8 cellular contexts compared by ENCODE assay signal in genomic region chr16:5098221-5099159, GRCh38. TPM values are rescaled to one million over a fixed set of nuclear protein-coding genes. Genes with fewer than 3 reads are reported as not detected.
A peak's percentile ranks its signal among the peaks of the same experiment; 100 is the strongest.
DNase-seq lines count a peak whose midpoint lies in the region; ATAC-seq and TF ChIP-seq lines count a peak whose summit lies in the region.
"Not testable (repeated sequence)": the region's sequence is repeated elsewhere in the genome, so short reads cannot be mapped to it uniquely, and the experiment has no call there.

No MANE protein-coding gene starts in this region.

- peak overlapping the region; percentile 83 for H3K4me3 Mint-ChIP-seq in activated CD4-positive, alpha-beta T cell treated with anti-CD3 and anti-CD28 coated beads for 36 hours

- not testable (repeated sequence) for H3K9me3 ChIP-seq in ES-I3 (ENCODE audit: control insufficient read depth, insufficient read depth, low read length); mammary epithelial cell (replicated peaks; ENCODE audit: insufficient read depth, low read length)

- in situ Hi-C loops in mammary epithelial cell (cut with MboI; ENCODE audit: low sequenced_read_pairs in 2 of 2), result not testable (repeated sequence)

- dilution Hi-C loops in mammary epithelial cell (cut with HindIII; ENCODE audit: low sequenced_read_pairs), result not testable (repeated sequence)

- peak overlapping the region; percentile 49 to 62 (median 51) for H3K4me3 ChIP-seq in mammary epithelial cell (replicated peaks in 1 of 3; ENCODE audit: insufficient read depth in 1 of 3, low read depth in 2 of 3, low read length in 3 of 3)

- H3K36me3 Mint-ChIP-seq in activated CD4-positive, alpha-beta T cell treated with anti-CD3 and anti-CD28 coated beads for 36 hours (ENCODE audit: low read depth), result not testable (repeated sequence)

- not testable (repeated sequence) for H3K79me2 ChIP-seq in mammary epithelial cell (ENCODE audit: insufficient read depth, low read length)

- peaks cover 26% of the 10 kb centered on the region for H3K4me1 Mint-ChIP-seq in activated CD4-positive, alpha-beta T cell treated with anti-CD3 and anti-CD28 coated beads for 36 hours

- H3K4me1 ChIP-seq in ES-I3 (ENCODE audit: insufficient read depth, low read length); mammary epithelial cell (ENCODE audit: insufficient read depth, low read length): not testable (repeated sequence)

- intact Hi-C loops in activated CD4-positive, alpha-beta T cell treated with anti-CD3 and anti-CD28 coated beads for 36 hours (cut with DNase I, micrococcal nuclease), result loop anchor here (1.0 to 10.0 kb wide), 11 partner anchors 65 to 846 kb away; partner anchors contain the start of genes NAGPA (in 2 of the 2), ANKS3 (in 1 of the 2), CDIP1 (in 1 of the 2) and DNAAF8 (in 1 of the 2)
- intact Hi-C loops in mammary epithelial cell (cut with micrococcal nuclease), result not testable (repeated sequence)

- POLR2A ChIA-PET in activated CD4-positive, alpha-beta T cell treated with anti-CD3 and anti-CD28 coated beads for 36 hours (lab: Charles Lee), result interaction anchor here (0.8 kb wide), 1 partner anchor 27 kb away, joined by 4 read pairs; the partner anchor contains the start of gene ALG1

- CTCF ChIA-PET in activated CD4-positive, alpha-beta T cell treated with anti-CD3 and anti-CD28 coated beads for 36 hours (lab: Charles Lee), result interaction anchor here (0.6 kb wide), 2 partner anchors 23 to 141 kb away, joined by 3 read pairs; partner anchors contain the start of gene SEC14L5
- CTCF ChIA-PET in mammary epithelial cell (lab: Charles Lee; ENCODE audit: low non-redundant PET), result interaction anchor here (0.6 kb wide), 2 partner anchors 14 to 57 kb away, joined by 3 to 7 read pairs; no protein-coding TSS in a partner anchor

- H3K27ac Mint-ChIP-seq in activated CD4-positive, alpha-beta T cell treated with anti-CD3 and anti-CD28 coated beads for 36 hours, result peak overlapping the region; percentile 88

- peak overlapping the region; percentile 67 for H3K4me2 ChIP-seq in mammary epithelial cell (ENCODE audit: insufficient read depth, low read depth, low read length)

- H3K27me3 ChIP-seq in mammary epithelial cell (ENCODE audit: insufficient read depth, low read length), result not testable (repeated sequence)

- peak; percentile 58 for ATAC-seq in HG03039 (IDR thresholded peaks at IDR 0.05; ENCODE audit: unreplicated experiment)
- not testable (repeated sequence) for ATAC-seq in activated CD4-positive, alpha-beta T cell treated with anti-CD3 and anti-CD28 coated beads for 36 hours

- BruUV-seq in mammary epithelial cell (replicated peaks; lab: Mats Ljungman, UMichigan), result not testable (repeated sequence)

- peak overlapping the region; percentile 73 for H3K9ac ChIP-seq in ES-I3 (ENCODE audit: low read depth, low read length)
- not testable (repeated sequence) for H3K9ac ChIP-seq in mammary epithelial cell (ENCODE audit: insufficient read depth, low read length)

- peak overlapping the region; percentile 65 for H2AFZ ChIP-seq in mammary epithelial cell (ENCODE audit: low read depth, low read length)

- WGBS in mammary epithelial cell (ENCODE audit: low coverage, missing lambda C conversion rate), result 3% methylated on average over 10 of the region's 67 CpGs

- H4K20me1 ChIP-seq in mammary epithelial cell (ENCODE audit: insufficient read depth, low read length), result not testable (repeated sequence)

- H3K36me3 ChIP-seq in ES-I3 (ENCODE audit: insufficient read depth, low read length); mammary epithelial cell (ENCODE audit: insufficient read depth, low read length): not testable (repeated sequence)

- H3K27ac ChIP-seq in mammary epithelial cell (ENCODE audit: insufficient read depth, low read depth, low read length), result not testable (repeated sequence)

- H3K9me3 Mint-ChIP-seq in activated CD4-positive, alpha-beta T cell treated with anti-CD3 and anti-CD28 coated beads for 36 hours (ENCODE audit: low read depth), result not testable (repeated sequence)

- DNase-seq in NCI-H2196 (lab: John Stamatoyannopoulos, UW; ENCODE audit: unreplicated experiment), result peak; percentile 44
- peak; percentile 80 for DNase-seq in activated CD4-positive, alpha-beta T cell treated with anti-CD3 and anti-CD28 coated beads for 36 hours
- peak; percentile 58 for DNase-seq in mammary epithelial cell
- DNase-seq in hypothalamus (lab: John Stamatoyannopoulos, UW), result peak in 42 of 51 donors; percentile 6 to 74 (median 42)
- DNase-seq in pons (ENCODE audit: low spot score), result peak; percentile 54
- DNase-seq in stromal cell of bone marrow (ENCODE audit: low read depth), result peak; percentile 18

- H3K27me3 Mint-ChIP-seq in activated CD4-positive, alpha-beta T cell treated with anti-CD3 and anti-CD28 coated beads for 36 hours, result not testable (repeated sequence)

- TF ChIP-seq CTCF in mammary epithelial cell (conservative IDR thresholded peaks at IDR 0.05 in 1 of 2, IDR thresholded peaks at IDR 0.05 in 1 of 2; ENCODE audit: extremely low read depth in 1 of 2, insufficient read depth in 1 of 2, low read depth in 1 of 2, low read length in 2 of 2), result not testable (repeated sequence)

RNA-seq across cellular contexts. Expression of gene EEF2KMT, which starts 0.9 kb away (rescaled TPM):
- 10 to 100 TPM; 12.2 TPM for total RNA-seq in activated CD4-positive, alpha-beta T cell treated with anti-CD3 and anti-CD28 coated beads for 36 hours
- total RNA-seq in mammary epithelial cell, result 10 to 100 TPM; 11.7 to 19.2 TPM
- 16.5 TPM for polyA plus RNA-seq in mammary epithelial cell
- polyA minus RNA-seq in mammary epithelial cell, result 11.7 TPM

RNA-seq across cellular contexts. Expression of gene ALG1, which starts 26.8 kb away (rescaled TPM):
- 10 to 100 TPM; 15.7 to 18.1 TPM for total RNA-seq in activated CD4-positive, alpha-beta T cell treated with anti-CD3 and anti-CD28 coated beads for 36 hours
- 10 to 100 TPM; 24.3 to 29.5 TPM for total RNA-seq in mammary epithelial cell
- 29.5 TPM for polyA plus RNA-seq in mammary epithelial cell
- polyA minus RNA-seq in mammary epithelial cell, result 70.1 TPM

RNA-seq across cellular contexts. Expression of gene C16orf89, which starts 32.7 kb away (rescaled TPM):
- not detected for total RNA-seq in activated CD4-positive, alpha-beta T cell treated with anti-CD3 and anti-CD28 coated beads for 36 hours
- total RNA-seq in mammary epithelial cell, result not detected
- not detected for polyA plus RNA-seq in mammary epithelial cell
- polyA minus RNA-seq in mammary epithelial cell, result not detected

Comparison
In these comparisons a context has a peak if more than half of its experiments do, and no peak if none do; other contexts are left out.
1. DNase-seq: peak in every context shown above with its lines; median percentile 80 in activated CD4-positive, alpha-beta T cell treated with anti-CD3 and anti-CD28 coated beads for 36 hours; 58 in mammary epithelial cell; 54 in pons; 44 in NCI-H2196; 42 in hypothalamus; 18 in stromal cell of bone marrow.